Comparison of ENCODE assay signal across 3 cellular contexts in the genomic region with DNA sequence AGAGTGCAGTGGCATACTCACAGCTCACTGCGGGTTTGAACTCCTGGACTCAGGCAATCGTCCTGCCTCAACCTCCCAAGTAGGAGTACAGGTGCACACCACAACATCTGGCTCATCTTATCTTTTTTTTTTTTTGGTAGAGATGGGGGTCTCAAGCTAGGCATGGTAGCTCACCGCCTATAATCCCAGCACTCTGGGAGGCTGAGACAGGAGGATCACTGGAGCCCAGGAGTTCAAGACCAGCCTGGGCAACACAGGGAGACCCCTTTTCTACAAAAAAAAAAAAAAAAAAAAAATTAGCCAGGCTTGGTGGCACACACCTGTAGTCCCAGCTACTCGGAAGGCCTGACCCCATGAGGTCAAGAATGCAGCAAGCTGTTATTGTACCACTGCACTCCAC.
TF ChIP-seq lines count a peak whose summit lies in the region.

No MANE protein-coding gene starts in this region.

TF ChIP-seq in SK-N-SH, 30 proteins besides CTCF, POLR2A, EP300 and RAD21:
- no peak for TF ChIP-seq TAF1 (IDR thresholded peaks at IDR 0.05; ENCODE audit: borderline replicate concordance, low read depth, low read length)
- TF ChIP-seq FOXJ3 (CRISPR knock-in tag; IDR thresholded peaks at IDR 0.05): no peak
- TF ChIP-seq, protein P1, sequence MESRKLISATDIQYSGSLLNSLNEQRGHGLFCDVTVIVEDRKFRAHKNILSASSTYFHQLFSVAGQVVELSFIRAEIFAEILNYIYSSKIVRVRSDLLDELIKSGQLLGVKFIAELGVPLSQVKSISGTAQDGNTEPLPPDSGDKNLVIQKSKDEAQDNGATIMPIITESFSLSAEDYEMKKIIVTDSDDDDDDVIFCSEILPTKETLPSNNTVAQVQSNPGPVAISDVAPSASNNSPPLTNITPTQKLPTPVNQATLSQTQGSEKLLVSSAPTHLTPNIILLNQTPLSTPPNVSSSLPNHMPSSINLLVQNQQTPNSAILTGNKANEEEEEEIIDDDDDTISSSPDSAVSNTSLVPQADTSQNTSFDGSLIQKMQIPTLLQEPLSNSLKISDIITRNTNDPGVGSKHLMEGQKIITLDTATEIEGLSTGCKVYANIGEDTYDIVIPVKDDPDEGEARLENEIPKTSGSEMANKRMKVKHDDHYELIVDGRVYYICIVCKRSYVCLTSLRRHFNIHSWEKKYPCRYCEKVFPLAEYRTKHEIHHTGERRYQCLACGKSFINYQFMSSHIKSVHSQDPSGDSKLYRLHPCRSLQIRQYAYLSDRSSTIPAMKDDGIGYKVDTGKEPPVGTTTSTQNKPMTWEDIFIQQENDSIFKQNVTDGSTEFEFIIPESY (IDR thresholded peaks at IDR 0.05; ENCODE audit: borderline replicate concordance, low read depth): no peak
- TF ChIP-seq TCF12 (IDR thresholded peaks at IDR 0.05): no peak
- TF ChIP-seq, protein P2, sequence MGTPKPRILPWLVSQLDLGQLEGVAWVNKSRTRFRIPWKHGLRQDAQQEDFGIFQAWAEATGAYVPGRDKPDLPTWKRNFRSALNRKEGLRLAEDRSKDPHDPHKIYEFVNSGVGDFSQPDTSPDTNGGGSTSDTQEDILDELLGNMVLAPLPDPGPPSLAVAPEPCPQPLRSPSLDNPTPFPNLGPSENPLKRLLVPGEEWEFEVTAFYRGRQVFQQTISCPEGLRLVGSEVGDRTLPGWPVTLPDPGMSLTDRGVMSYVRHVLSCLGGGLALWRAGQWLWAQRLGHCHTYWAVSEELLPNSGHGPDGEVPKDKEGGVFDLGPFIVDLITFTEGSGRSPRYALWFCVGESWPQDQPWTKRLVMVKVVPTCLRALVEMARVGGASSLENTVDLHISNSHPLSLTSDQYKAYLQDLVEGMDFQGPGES (IDR thresholded peaks at IDR 0.05; ENCODE audit: low read depth, low read length): no peak
- no peak for TF ChIP-seq MEF2A (IDR thresholded peaks at IDR 0.05; ENCODE audit: borderline replicate concordance, low read depth)
- no peak for TF ChIP-seq JUND (IDR thresholded peaks at IDR 0.05)
- no peak for TF ChIP-seq TEAD4 (IDR thresholded peaks at IDR 0.05; ENCODE audit: borderline replicate concordance, insufficient read depth)

TF ChIP-seq in SK-N-SH treated with all-trans-retinoic acid at 6 μM for 48 hours, 23 proteins besides CTCF, POLR2A, EP300 and RAD21:
- TF ChIP-seq CSDC2 (CRISPR knock-in tag; IDR thresholded peaks at IDR 0.05): no peak
- no peak for TF ChIP-seq ISL1 (CRISPR knock-in tag; IDR thresholded peaks at IDR 0.05)
- no peak for TF ChIP-seq TOX (CRISPR knock-in tag; IDR thresholded peaks at IDR 0.05; ENCODE audit: borderline replicate concordance)
- TF ChIP-seq, protein P3, sequence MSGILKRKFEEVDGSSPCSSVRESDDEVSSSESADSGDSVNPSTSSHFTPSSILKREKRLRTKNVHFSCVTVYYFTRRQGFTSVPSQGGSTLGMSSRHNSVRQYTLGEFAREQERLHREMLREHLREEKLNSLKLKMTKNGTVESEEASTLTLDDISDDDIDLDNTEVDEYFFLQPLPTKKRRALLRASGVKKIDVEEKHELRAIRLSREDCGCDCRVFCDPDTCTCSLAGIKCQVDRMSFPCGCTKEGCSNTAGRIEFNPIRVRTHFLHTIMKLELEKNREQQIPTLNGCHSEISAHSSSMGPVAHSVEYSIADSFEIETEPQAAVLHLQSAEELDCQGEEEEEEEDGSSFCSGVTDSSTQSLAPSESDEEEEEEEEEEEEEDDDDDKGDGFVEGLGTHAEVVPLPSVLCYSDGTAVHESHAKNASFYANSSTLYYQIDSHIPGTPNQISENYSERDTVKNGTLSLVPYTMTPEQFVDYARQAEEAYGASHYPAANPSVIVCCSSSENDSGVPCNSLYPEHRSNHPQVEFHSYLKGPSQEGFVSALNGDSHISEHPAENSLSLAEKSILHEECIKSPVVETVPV (CRISPR knock-in tag; IDR thresholded peaks at IDR 0.05): no peak
- TF ChIP-seq, protein P4, sequence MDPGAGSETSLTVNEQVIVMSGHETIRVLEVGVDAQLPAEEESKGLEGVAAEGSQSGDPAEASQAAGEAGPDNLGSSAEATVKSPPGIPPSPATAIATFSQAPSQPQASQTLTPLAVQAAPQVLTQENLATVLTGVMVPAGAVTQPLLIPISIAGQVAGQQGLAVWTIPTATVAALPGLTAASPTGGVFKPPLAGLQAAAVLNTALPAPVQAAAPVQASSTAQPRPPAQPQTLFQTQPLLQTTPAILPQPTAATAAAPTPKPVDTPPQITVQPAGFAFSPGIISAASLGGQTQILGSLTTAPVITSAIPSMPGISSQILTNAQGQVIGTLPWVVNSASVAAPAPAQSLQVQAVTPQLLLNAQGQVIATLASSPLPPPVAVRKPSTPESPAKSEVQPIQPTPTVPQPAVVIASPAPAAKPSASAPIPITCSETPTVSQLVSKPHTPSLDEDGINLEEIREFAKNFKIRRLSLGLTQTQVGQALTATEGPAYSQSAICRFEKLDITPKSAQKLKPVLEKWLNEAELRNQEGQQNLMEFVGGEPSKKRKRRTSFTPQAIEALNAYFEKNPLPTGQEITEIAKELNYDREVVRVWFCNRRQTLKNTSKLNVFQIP (CRISPR knock-in tag; IDR thresholded peaks at IDR 0.05; ENCODE audit: borderline replicate concordance, low read depth): no peak
- TF ChIP-seq TCF4 (CRISPR knock-in tag; IDR thresholded peaks at IDR 0.05; ENCODE audit: borderline replicate concordance): no peak
- no peak for TF ChIP-seq GLIS3 (CRISPR knock-in tag; IDR thresholded peaks at IDR 0.05)
- no peak for TF ChIP-seq ZFP30 (CRISPR knock-in tag; IDR thresholded peaks at IDR 0.05)
- no peak for TF ChIP-seq ESRRG (CRISPR knock-in tag; IDR thresholded peaks at IDR 0.05)
- no peak for TF ChIP-seq SNAI2 (CRISPR knock-in tag; IDR thresholded peaks at IDR 0.05)
- no peak for TF ChIP-seq RARB (CRISPR knock-in tag; IDR thresholded peaks at IDR 0.05)

TF ChIP-seq in endothelial cell of umbilical vein, 7 proteins besides CTCF, POLR2A, EP300 and RAD21:
- no peak for TF ChIP-seq GATA2 (IDR thresholded peaks at IDR 0.05; ENCODE audit: insufficient read depth, insufficient read length, low read depth, low read length)
- TF ChIP-seq FOS (IDR thresholded peaks at IDR 0.05; ENCODE audit: borderline replicate concordance, insufficient read depth, low read length): no peak
- TF ChIP-seq EZH2 (IDR thresholded peaks at IDR 0.05; ENCODE audit: borderline replicate concordance, low read depth, low read length, severe bottlenecking): no peak
- TF ChIP-seq, protein P5, sequence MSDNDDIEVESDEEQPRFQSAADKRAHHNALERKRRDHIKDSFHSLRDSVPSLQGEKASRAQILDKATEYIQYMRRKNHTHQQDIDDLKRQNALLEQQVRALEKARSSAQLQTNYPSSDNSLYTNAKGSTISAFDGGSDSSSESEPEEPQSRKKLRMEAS (IDR thresholded peaks at IDR 0.05; ENCODE audit: insufficient read depth, insufficient read length): no peak
- no peak for TF ChIP-seq JUN (IDR thresholded peaks at IDR 0.05; ENCODE audit: borderline replicate concordance, insufficient read depth, insufficient read length, low read depth)
- no peak for TF ChIP-seq POLR2AphosphoS5 (IDR thresholded peaks at IDR 0.05; ENCODE audit: insufficient read depth, low read depth, low read length)
- TF ChIP-seq MYC (IDR thresholded peaks at IDR 0.05; ENCODE audit: low read depth, low read length): no peak
